In genomic region chr12:52836042-52836466, GRCh38 we compare ENCODE assay signal across 11 cellular contexts. TPM values are rescaled to one million over a fixed set of nuclear protein-coding genes. Genes with fewer than 3 reads are reported as not detected.
A peak's percentile ranks its signal among the peaks of the same experiment; 100 is the strongest.
DNase-seq lines count a peak whose midpoint lies in the region; ATAC-seq and TF ChIP-seq lines count a peak whose summit lies in the region.
"Had no signal": no experiment of that assay in that cellular context is flagged by ENCODE, and none has a peak within 500 bp of the region (broad histone marks: within the 10 kb centered on the region; RNA-seq: fewer than 3 reads in every experiment).

No MANE protein-coding gene starts in this region.

- no peak overlapping the region for H2AFZ ChIP-seq in mammary epithelial cell (ENCODE audit: low read depth, low read length)
- no peak overlapping the region for H2AFZ ChIP-seq in neuronal stem cell (ENCODE audit: low read length)

- no peaks in the 10 kb centered on the region for H3K79me1 ChIP-seq in neuronal stem cell (ENCODE audit: low read depth, low read length)

- no TSS peak for BruUV-seq in mammary epithelial cell (replicated peaks; lab: Mats Ljungman, UMichigan)

- H2BK5ac ChIP-seq in neuronal stem cell (ENCODE audit: low read length), result no peak overlapping the region

- H3K4me1 ChIP-seq in mammary epithelial cell (ENCODE audit: insufficient read depth, low read length), result peaks cover 10% of the 10 kb centered on the region
- H3K4me1 ChIP-seq in breast epithelium, result no peaks in the 10 kb centered on the region
- H3K4me1 ChIP-seq in neuronal stem cell (ENCODE audit: control insufficient read depth in 2 of 2, insufficient read depth in 1 of 2, low read depth in 1 of 2, low read length in 2 of 2), result peaks cover 0 to 14% of the 10 kb centered on the region in 2 donors

- no peak overlapping the region for H3K27ac ChIP-seq in mammary epithelial cell (ENCODE audit: insufficient read depth, low read depth, low read length)
- H3K27ac ChIP-seq in breast epithelium, result no peak overlapping the region
- no peak overlapping the region for H3K27ac ChIP-seq in neuronal stem cell (replicated peaks; ENCODE audit: low read length)

- no peaks in the 10 kb centered on the region for H3K36me3 ChIP-seq in mammary epithelial cell (ENCODE audit: insufficient read depth, low read length)
- no peaks in the 10 kb centered on the region for H3K36me3 ChIP-seq in breast epithelium
- H3K36me3 ChIP-seq in neuronal stem cell (replicated peaks in 1 of 2; ENCODE audit: control insufficient read depth in 2 of 2, insufficient read depth in 2 of 2, low read length in 2 of 2), result no peaks in the 10 kb centered on the region

- H3K18ac ChIP-seq in neuronal stem cell (ENCODE audit: low read length), result peak overlapping the region; percentile 54

- H3K9ac ChIP-seq in mammary epithelial cell (ENCODE audit: insufficient read depth, low read length) (no peak overlapping the region), neuronal stem cell (ENCODE audit: low read depth, low read length, poor library complexity) (peak overlapping the region; percentile 34)

- no peak overlapping the region for H3K4ac ChIP-seq in neuronal stem cell (ENCODE audit: low read length)

- no peak for TF ChIP-seq POLR2A in breast epithelium (IDR thresholded peaks at IDR 0.05)

- WGBS in mammary epithelial cell (ENCODE audit: low coverage, missing lambda C conversion rate), result 87% methylated on average over 5 of the region's 7 CpGs
- no CpG with 5 or more reads among the region's 7 CpGs for WGBS in neuronal stem cell (ENCODE audit: extremely low coverage in 2 of 2, insufficient read length in 2 of 2, insufficient replicate concordance in 1 of 2), 2 donors

- no peak overlapping the region for H3K4me2 ChIP-seq in mammary epithelial cell (ENCODE audit: insufficient read depth, low read depth, low read length)
- H3K4me2 ChIP-seq in neuronal stem cell (ENCODE audit: insufficient read depth, low read length, poor library complexity, severe bottlenecking), result no peak overlapping the region

- CTCF ChIA-PET in mammary epithelial cell (lab: Charles Lee; ENCODE audit: low non-redundant PET), result no interaction called here

- H4K20me1 ChIP-seq in mammary epithelial cell (ENCODE audit: insufficient read depth, low read length), result no peaks in the 10 kb centered on the region

- no peak overlapping the region for H3K14ac ChIP-seq in neuronal stem cell (ENCODE audit: low read length)

- ATAC-seq in GM19324 (IDR thresholded peaks at IDR 0.05; ENCODE audit: low FRiP score, unreplicated experiment) (no peak), HG02973 (IDR thresholded peaks at IDR 0.05; ENCODE audit: unreplicated experiment) (no peak)

- H3K79me2 ChIP-seq in mammary epithelial cell (ENCODE audit: insufficient read depth, low read length), result no peaks in the 10 kb centered on the region

- no peak overlapping the region for H4K8ac ChIP-seq in neuronal stem cell (ENCODE audit: low read depth, low read length)

- intact Hi-C loops in mammary epithelial cell (cut with micrococcal nuclease) (no loop called here), breast epithelium (cut with DNase I; ENCODE audit: low total_unique reads) (no loop called here)

- H2BK12ac ChIP-seq in neuronal stem cell (ENCODE audit: low read length), result no peak overlapping the region

- dilution Hi-C loops in mammary epithelial cell (cut with HindIII; ENCODE audit: low sequenced_read_pairs), result no loop called here

- no peak overlapping the region for H3K4me3 ChIP-seq in mammary epithelial cell (replicated peaks in 1 of 3; ENCODE audit: insufficient read depth in 1 of 3, low read depth in 2 of 3, low read length in 3 of 3)
- H3K4me3 ChIP-seq in breast epithelium, result no peak overlapping the region
- no peak overlapping the region for H3K4me3 ChIP-seq in neuronal stem cell (ENCODE audit: low read length in 2 of 2)

- TF ChIP-seq CTCF in mammary epithelial cell (conservative IDR thresholded peaks at IDR 0.05 in 1 of 2, IDR thresholded peaks at IDR 0.05 in 1 of 2; ENCODE audit: extremely low read depth in 1 of 2, insufficient read depth in 1 of 2, low read depth in 1 of 2, low read length in 2 of 2) (no peak), breast epithelium (IDR thresholded peaks at IDR 0.05) (no peak)

- peaks cover 2% of the 10 kb centered on the region for H3K27me3 ChIP-seq in mammary epithelial cell (ENCODE audit: insufficient read depth, low read length)
- no peaks in the 10 kb centered on the region for H3K27me3 ChIP-seq in breast epithelium
- H3K27me3 ChIP-seq in neuronal stem cell (ENCODE audit: control insufficient read depth in 3 of 3, insufficient read depth in 3 of 3, low read depth in 1 of 3, low read length in 3 of 3), result peaks cover 0 to 6% (median 0%) of the 10 kb centered on the region in 3 experiments

- no peak overlapping the region for H2AK5ac ChIP-seq in neuronal stem cell (ENCODE audit: low read depth, low read length)

- H3K9me3 ChIP-seq in mammary epithelial cell (replicated peaks; ENCODE audit: insufficient read depth, low read length) (no peaks in the 10 kb centered on the region), breast epithelium (no peaks in the 10 kb centered on the region), neuronal stem cell (replicated peaks in 1 of 2; ENCODE audit: control insufficient read depth in 2 of 2, insufficient read depth in 1 of 2, low read depth in 1 of 2, low read length in 2 of 2) (peaks cover 0 to 2% of the 10 kb centered on the region in 2 donors)

- no peak overlapping the region for H2BK120ac ChIP-seq in neuronal stem cell (ENCODE audit: low read depth, low read length)

- H2BK15ac ChIP-seq in neuronal stem cell (ENCODE audit: low read length), result no peak overlapping the region

- peak overlapping the region; percentile 22 for H3K23ac ChIP-seq in neuronal stem cell (ENCODE audit: low read depth, low read length, poor library complexity)

- in situ Hi-C loops in mammary epithelial cell (cut with MboI; ENCODE audit: low sequenced_read_pairs in 2 of 2), result no loop called here

- H4K91ac ChIP-seq in neuronal stem cell (ENCODE audit: low read depth, low read length, poor library complexity), result no peak overlapping the region

- DNase-seq in mammary epithelial cell, result peak; percentile 8
- DNase-seq in breast epithelium (ENCODE audit: low spot score in 2 of 2), result no peak
- peak; percentile 58 for DNase-seq in activated naive CD4-positive, alpha-beta T cell treated with anti-CD3 and anti-CD28 coated beads, Interleukin-2, amount 50 U/mL, for 16 hours
- no peak for DNase-seq in neuronal stem cell (ENCODE audit: low spot score)
- DNase-seq in NCI-H1105 treated with DMSO at 0.1 percent for 48 hours (lab: John Stamatoyannopoulos, UW), result no peak
- DNase-seq in NCI-H146 treated with DMSO at 0.1 percent for 48 hours (lab: John Stamatoyannopoulos, UW; ENCODE audit: unreplicated experiment), result no peak
- DNase-seq: NCI-H345 had no signal

RNA-seq across cellular contexts. Expression of gene KRT79, which starts 1.9 kb away (rescaled TPM):
- total RNA-seq in mammary epithelial cell, result not detected
- not detected for polyA plus RNA-seq in mammary epithelial cell
- polyA minus RNA-seq in mammary epithelial cell, result not detected
- total RNA-seq in breast epithelium, result 1 to 10 TPM in 1 of 3 donors, under 1 TPM in 1, not detected in 1; 0.48 to 1.3 TPM
- not detected for polyA plus RNA-seq in neuronal stem cell (2013, experiment 1 of 2)
- polyA plus RNA-seq in neuronal stem cell (2013, experiment 2 of 2), result not detected
- total RNA-seq: dermis microvascular lymphatic vessel endothelial cell had no signal
- polyA plus RNA-seq: neural cell had no signal

RNA-seq across cellular contexts. Expression of gene KRT78, which starts 12.7 kb away (rescaled TPM):
- total RNA-seq in mammary epithelial cell (not detected), breast epithelium (1 to 10 TPM in 1 of 3 donors, not detected in 2; 2.0 TPM)
- polyA plus RNA-seq in mammary epithelial cell, result not detected
- not detected for polyA minus RNA-seq in mammary epithelial cell
- not detected for polyA plus RNA-seq in neuronal stem cell (2013, experiment 1 of 2)
- not detected for polyA plus RNA-seq in neuronal stem cell (2013, experiment 2 of 2)
- total RNA-seq: dermis microvascular lymphatic vessel endothelial cell had no signal
- polyA plus RNA-seq: neural cell had no signal

RNA-seq across cellular contexts. Expression of gene KRT4, which starts 22.1 kb away (rescaled TPM):
- total RNA-seq in mammary epithelial cell, result not detected
- polyA plus RNA-seq in mammary epithelial cell, result not detected
- polyA minus RNA-seq in mammary epithelial cell, result not detected
- total RNA-seq in breast epithelium, result under 1 TPM in 1 of 3 donors, not detected in 2; 0.33 TPM
- polyA plus RNA-seq in neuronal stem cell (2013, experiment 1 of 2), result not detected
- polyA plus RNA-seq in neuronal stem cell (2013, experiment 2 of 2), result not detected
- total RNA-seq: dermis microvascular lymphatic vessel endothelial cell had no signal
- polyA plus RNA-seq: neural cell had no signal

RNA-seq across cellular contexts. Expression of gene KRT3, which starts 40.1 kb away (rescaled TPM):
- total RNA-seq in mammary epithelial cell, result not detected
- polyA plus RNA-seq in mammary epithelial cell, result 0.02 TPM
- polyA minus RNA-seq in mammary epithelial cell, result not detected
- total RNA-seq in breast epithelium, result not detected
- not detected for polyA plus RNA-seq in neuronal stem cell (2013, experiment 1 of 2)
- polyA plus RNA-seq in neuronal stem cell (2013, experiment 2 of 2), result not detected
- total RNA-seq: dermis microvascular lymphatic vessel endothelial cell had no signal
- polyA plus RNA-seq: neural cell had no signal

RNA-seq across cellular contexts. Expression of gene KRT76, which starts 58.9 kb away (rescaled TPM):
- total RNA-seq in mammary epithelial cell (not detected), breast epithelium (not detected)
- polyA plus RNA-seq in mammary epithelial cell, result not detected
- polyA minus RNA-seq in mammary epithelial cell, result not detected
- polyA plus RNA-seq in neuronal stem cell (2013, experiment 1 of 2), result not detected
- not detected for polyA plus RNA-seq in neuronal stem cell (2013, experiment 2 of 2)
- total RNA-seq: dermis microvascular lymphatic vessel endothelial cell had no signal
- polyA plus RNA-seq: neural cell had no signal

Comparison
In these comparisons a context has a peak if more than half of its experiments do, and no peak if none do; other contexts are left out.
1. DNase-seq: peak in mammary epithelial cell (single experiment) and activated naive CD4-positive, alpha-beta T cell treated with anti-CD3 and anti-CD28 coated beads, Interleukin-2, amount 50 U/mL, for 16 hours (single experiment); none in breast epithelium (0 of 2), neuronal stem cell (single experiment), NCI-H1105 treated with DMSO at 0.1 percent for 48 hours (single experiment) and NCI-H146 treated with DMSO at 0.1 percent for 48 hours (single experiment).